ENCODE assay signal across 1 cellular context in the genomic region with DNA sequence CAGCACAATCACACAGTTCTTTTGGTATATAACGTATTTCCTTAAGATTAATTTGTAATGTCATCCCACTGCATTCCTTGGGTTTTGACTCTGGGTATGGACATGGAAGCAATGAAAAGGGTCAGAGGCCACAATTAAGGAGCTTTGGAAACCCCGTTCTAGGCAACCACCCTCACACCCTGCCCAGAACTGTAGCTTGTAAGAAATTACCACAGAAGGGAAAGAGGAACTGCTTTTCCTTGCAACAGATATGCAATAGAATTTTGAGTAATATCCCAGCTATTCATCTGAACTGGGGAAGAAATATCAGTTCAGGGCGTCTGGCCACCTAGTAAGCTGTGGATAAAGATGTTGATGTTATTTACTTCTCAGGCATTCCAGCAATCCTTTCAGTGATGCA.
TF ChIP-seq lines count a peak whose summit lies in the region.

No MANE protein-coding gene starts in this region.

TF ChIP-seq in H1, 55 proteins besides CTCF, POLR2A, EP300 and RAD21 (continued from another document):
- TF ChIP-seq, protein P1, sequence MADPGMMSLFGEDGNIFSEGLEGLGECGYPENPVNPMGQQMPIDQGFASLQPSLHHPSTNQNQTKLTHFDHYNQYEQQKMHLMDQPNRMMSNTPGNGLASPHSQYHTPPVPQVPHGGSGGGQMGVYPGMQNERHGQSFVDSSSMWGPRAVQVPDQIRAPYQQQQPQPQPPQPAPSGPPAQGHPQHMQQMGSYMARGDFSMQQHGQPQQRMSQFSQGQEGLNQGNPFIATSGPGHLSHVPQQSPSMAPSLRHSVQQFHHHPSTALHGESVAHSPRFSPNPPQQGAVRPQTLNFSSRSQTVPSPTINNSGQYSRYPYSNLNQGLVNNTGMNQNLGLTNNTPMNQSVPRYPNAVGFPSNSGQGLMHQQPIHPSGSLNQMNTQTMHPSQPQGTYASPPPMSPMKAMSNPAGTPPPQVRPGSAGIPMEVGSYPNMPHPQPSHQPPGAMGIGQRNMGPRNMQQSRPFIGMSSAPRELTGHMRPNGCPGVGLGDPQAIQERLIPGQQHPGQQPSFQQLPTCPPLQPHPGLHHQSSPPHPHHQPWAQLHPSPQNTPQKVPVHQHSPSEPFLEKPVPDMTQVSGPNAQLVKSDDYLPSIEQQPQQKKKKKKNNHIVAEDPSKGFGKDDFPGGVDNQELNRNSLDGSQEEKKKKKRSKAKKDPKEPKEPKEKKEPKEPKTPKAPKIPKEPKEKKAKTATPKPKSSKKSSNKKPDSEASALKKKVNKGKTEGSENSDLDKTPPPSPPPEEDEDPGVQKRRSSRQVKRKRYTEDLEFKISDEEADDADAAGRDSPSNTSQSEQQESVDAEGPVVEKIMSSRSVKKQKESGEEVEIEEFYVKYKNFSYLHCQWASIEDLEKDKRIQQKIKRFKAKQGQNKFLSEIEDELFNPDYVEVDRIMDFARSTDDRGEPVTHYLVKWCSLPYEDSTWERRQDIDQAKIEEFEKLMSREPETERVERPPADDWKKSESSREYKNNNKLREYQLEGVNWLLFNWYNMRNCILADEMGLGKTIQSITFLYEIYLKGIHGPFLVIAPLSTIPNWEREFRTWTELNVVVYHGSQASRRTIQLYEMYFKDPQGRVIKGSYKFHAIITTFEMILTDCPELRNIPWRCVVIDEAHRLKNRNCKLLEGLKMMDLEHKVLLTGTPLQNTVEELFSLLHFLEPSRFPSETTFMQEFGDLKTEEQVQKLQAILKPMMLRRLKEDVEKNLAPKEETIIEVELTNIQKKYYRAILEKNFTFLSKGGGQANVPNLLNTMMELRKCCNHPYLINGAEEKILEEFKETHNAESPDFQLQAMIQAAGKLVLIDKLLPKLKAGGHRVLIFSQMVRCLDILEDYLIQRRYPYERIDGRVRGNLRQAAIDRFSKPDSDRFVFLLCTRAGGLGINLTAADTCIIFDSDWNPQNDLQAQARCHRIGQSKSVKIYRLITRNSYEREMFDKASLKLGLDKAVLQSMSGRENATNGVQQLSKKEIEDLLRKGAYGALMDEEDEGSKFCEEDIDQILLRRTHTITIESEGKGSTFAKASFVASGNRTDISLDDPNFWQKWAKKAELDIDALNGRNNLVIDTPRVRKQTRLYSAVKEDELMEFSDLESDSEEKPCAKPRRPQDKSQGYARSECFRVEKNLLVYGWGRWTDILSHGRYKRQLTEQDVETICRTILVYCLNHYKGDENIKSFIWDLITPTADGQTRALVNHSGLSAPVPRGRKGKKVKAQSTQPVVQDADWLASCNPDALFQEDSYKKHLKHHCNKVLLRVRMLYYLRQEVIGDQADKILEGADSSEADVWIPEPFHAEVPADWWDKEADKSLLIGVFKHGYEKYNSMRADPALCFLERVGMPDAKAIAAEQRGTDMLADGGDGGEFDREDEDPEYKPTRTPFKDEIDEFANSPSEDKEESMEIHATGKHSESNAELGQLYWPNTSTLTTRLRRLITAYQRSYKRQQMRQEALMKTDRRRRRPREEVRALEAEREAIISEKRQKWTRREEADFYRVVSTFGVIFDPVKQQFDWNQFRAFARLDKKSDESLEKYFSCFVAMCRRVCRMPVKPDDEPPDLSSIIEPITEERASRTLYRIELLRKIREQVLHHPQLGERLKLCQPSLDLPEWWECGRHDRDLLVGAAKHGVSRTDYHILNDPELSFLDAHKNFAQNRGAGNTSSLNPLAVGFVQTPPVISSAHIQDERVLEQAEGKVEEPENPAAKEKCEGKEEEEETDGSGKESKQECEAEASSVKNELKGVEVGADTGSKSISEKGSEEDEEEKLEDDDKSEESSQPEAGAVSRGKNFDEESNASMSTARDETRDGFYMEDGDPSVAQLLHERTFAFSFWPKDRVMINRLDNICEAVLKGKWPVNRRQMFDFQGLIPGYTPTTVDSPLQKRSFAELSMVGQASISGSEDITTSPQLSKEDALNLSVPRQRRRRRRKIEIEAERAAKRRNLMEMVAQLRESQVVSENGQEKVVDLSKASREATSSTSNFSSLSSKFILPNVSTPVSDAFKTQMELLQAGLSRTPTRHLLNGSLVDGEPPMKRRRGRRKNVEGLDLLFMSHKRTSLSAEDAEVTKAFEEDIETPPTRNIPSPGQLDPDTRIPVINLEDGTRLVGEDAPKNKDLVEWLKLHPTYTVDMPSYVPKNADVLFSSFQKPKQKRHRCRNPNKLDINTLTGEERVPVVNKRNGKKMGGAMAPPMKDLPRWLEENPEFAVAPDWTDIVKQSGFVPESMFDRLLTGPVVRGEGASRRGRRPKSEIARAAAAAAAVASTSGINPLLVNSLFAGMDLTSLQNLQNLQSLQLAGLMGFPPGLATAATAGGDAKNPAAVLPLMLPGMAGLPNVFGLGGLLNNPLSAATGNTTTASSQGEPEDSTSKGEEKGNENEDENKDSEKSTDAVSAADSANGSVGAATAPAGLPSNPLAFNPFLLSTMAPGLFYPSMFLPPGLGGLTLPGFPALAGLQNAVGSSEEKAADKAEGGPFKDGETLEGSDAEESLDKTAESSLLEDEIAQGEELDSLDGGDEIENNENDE (IDR thresholded peaks at IDR 0.05; ENCODE audit: insufficient replicate concordance, low read length), result no peak
- TF ChIP-seq TEAD4 (IDR thresholded peaks at IDR 0.05; ENCODE audit: low read depth, low read length) (no peak), RNF2 (IDR thresholded peaks at IDR 0.05; ENCODE audit: borderline replicate concordance, low read depth, low read length, missing control alignments, poor library complexity, severe bottlenecking) (no peak), ZNF274 (IDR thresholded peaks at IDR 0.05; ENCODE audit: borderline replicate concordance, extremely low read depth, low read length) (no peak), HDAC6 (IDR thresholded peaks at IDR 0.05; ENCODE audit: low read depth, low read length) (no peak), CTBP2 (IDR thresholded peaks at IDR 0.05; ENCODE audit: borderline replicate concordance, insufficient read depth, insufficient read length, low read length) (no peak), POU5F1 (IDR thresholded peaks at IDR 0.05; ENCODE audit: low read depth, low read length) (no peak), SP4 (IDR thresholded peaks at IDR 0.05; ENCODE audit: low read length) (no peak), PHF8 (conservative IDR thresholded peaks at IDR 0.05; ENCODE audit: low read depth, low read length) (no peak), ASH2L (IDR thresholded peaks at IDR 0.05; ENCODE audit: low read length) (no peak), SAP30 (IDR thresholded peaks at IDR 0.05; ENCODE audit: insufficient read depth, insufficient replicate concordance, low read length) (no peak)
- TF ChIP-seq, protein P2, sequence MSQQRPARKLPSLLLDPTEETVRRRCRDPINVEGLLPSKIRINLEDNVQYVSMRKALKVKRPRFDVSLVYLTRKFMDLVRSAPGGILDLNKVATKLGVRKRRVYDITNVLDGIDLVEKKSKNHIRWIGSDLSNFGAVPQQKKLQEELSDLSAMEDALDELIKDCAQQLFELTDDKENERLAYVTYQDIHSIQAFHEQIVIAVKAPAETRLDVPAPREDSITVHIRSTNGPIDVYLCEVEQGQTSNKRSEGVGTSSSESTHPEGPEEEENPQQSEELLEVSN (IDR thresholded peaks at IDR 0.05), result no peak
